ENCODE assay signal across 1 cellular context in the genomic region with DNA sequence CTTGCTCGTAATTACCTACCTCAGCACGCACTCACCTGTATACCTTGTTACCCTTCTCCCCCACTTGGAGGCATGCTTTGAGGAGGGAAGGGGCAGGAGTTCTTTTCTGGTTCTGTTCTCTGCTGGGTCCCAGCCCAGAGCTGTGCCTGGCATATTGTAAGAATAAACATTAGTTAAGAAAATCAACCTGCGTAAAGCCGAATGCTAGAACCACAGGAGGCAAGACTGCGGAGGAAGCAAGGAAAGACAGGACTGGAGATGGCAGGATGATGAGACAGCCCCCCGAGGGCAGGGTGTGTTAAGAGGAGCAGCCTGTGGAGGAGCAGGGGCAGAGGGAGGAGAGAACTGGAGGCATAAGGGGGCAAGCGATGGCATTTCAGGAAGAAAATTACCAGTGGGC.
TF ChIP-seq lines count a peak whose summit lies in the region.

No MANE protein-coding gene starts in this region.

TF ChIP-seq in WTC11, 78 proteins besides CTCF, POLR2A, EP300 and RAD21 (continued from another document):
- TF ChIP-seq, protein P1, sequence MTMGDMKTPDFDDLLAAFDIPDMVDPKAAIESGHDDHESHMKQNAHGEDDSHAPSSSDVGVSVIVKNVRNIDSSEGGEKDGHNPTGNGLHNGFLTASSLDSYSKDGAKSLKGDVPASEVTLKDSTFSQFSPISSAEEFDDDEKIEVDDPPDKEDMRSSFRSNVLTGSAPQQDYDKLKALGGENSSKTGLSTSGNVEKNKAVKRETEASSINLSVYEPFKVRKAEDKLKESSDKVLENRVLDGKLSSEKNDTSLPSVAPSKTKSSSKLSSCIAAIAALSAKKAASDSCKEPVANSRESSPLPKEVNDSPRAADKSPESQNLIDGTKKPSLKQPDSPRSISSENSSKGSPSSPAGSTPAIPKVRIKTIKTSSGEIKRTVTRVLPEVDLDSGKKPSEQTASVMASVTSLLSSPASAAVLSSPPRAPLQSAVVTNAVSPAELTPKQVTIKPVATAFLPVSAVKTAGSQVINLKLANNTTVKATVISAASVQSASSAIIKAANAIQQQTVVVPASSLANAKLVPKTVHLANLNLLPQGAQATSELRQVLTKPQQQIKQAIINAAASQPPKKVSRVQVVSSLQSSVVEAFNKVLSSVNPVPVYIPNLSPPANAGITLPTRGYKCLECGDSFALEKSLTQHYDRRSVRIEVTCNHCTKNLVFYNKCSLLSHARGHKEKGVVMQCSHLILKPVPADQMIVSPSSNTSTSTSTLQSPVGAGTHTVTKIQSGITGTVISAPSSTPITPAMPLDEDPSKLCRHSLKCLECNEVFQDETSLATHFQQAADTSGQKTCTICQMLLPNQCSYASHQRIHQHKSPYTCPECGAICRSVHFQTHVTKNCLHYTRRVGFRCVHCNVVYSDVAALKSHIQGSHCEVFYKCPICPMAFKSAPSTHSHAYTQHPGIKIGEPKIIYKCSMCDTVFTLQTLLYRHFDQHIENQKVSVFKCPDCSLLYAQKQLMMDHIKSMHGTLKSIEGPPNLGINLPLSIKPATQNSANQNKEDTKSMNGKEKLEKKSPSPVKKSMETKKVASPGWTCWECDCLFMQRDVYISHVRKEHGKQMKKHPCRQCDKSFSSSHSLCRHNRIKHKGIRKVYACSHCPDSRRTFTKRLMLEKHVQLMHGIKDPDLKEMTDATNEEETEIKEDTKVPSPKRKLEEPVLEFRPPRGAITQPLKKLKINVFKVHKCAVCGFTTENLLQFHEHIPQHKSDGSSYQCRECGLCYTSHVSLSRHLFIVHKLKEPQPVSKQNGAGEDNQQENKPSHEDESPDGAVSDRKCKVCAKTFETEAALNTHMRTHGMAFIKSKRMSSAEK (CRISPR knock-in tag; IDR thresholded peaks at IDR 0.05; ENCODE audit: borderline replicate concordance), result no peak
- TF ChIP-seq, protein P2, sequence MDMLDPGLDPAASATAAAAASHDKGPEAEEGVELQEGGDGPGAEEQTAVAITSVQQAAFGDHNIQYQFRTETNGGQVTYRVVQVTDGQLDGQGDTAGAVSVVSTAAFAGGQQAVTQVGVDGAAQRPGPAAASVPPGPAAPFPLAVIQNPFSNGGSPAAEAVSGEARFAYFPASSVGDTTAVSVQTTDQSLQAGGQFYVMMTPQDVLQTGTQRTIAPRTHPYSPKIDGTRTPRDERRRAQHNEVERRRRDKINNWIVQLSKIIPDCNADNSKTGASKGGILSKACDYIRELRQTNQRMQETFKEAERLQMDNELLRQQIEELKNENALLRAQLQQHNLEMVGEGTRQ (CRISPR knock-in tag; IDR thresholded peaks at IDR 0.05), result no peak
- no peak for TF ChIP-seq ZNF416 (CRISPR knock-in tag; IDR thresholded peaks at IDR 0.05)
- TF ChIP-seq, protein P3, sequence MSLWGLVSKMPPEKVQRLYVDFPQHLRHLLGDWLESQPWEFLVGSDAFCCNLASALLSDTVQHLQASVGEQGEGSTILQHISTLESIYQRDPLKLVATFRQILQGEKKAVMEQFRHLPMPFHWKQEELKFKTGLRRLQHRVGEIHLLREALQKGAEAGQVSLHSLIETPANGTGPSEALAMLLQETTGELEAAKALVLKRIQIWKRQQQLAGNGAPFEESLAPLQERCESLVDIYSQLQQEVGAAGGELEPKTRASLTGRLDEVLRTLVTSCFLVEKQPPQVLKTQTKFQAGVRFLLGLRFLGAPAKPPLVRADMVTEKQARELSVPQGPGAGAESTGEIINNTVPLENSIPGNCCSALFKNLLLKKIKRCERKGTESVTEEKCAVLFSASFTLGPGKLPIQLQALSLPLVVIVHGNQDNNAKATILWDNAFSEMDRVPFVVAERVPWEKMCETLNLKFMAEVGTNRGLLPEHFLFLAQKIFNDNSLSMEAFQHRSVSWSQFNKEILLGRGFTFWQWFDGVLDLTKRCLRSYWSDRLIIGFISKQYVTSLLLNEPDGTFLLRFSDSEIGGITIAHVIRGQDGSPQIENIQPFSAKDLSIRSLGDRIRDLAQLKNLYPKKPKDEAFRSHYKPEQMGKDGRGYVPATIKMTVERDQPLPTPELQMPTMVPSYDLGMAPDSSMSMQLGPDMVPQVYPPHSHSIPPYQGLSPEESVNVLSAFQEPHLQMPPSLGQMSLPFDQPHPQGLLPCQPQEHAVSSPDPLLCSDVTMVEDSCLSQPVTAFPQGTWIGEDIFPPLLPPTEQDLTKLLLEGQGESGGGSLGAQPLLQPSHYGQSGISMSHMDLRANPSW (CRISPR knock-in tag; conservative IDR thresholded peaks at IDR 0.05; ENCODE audit: low read depth), result no peak
- TF ChIP-seq CREB1 (CRISPR knock-in tag; IDR thresholded peaks at IDR 0.05), result no peak
- no peak for TF ChIP-seq ZNF138 (CRISPR knock-in tag; conservative IDR thresholded peaks at IDR 0.05)
- TF ChIP-seq TEAD4 (CRISPR knock-in tag; IDR thresholded peaks at IDR 0.05), result no peak
- no peak for TF ChIP-seq PRRX2 (CRISPR knock-in tag; IDR thresholded peaks at IDR 0.05)
- no peak for TF ChIP-seq ZNF121 (CRISPR knock-in tag; IDR thresholded peaks at IDR 0.05)
- TF ChIP-seq FOXK1 (CRISPR knock-in tag; IDR thresholded peaks at IDR 0.05), result no peak
- TF ChIP-seq, protein P4, sequence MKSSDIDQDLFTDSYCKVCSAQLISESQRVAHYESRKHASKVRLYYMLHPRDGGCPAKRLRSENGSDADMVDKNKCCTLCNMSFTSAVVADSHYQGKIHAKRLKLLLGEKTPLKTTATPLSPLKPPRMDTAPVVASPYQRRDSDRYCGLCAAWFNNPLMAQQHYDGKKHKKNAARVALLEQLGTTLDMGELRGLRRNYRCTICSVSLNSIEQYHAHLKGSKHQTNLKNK (CRISPR knock-in tag; IDR thresholded peaks at IDR 0.05), result no peak
- TF ChIP-seq, protein P5, sequence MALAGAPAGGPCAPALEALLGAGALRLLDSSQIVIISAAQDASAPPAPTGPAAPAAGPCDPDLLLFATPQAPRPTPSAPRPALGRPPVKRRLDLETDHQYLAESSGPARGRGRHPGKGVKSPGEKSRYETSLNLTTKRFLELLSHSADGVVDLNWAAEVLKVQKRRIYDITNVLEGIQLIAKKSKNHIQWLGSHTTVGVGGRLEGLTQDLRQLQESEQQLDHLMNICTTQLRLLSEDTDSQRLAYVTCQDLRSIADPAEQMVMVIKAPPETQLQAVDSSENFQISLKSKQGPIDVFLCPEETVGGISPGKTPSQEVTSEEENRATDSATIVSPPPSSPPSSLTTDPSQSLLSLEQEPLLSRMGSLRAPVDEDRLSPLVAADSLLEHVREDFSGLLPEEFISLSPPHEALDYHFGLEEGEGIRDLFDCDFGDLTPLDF (CRISPR knock-in tag; IDR thresholded peaks at IDR 0.05), result no peak
- no peak for TF ChIP-seq FOXP1 (CRISPR knock-in tag; IDR thresholded peaks at IDR 0.05; ENCODE audit: borderline replicate concordance)
- no peak for TF ChIP-seq ZNF671 (CRISPR knock-in tag; IDR thresholded peaks at IDR 0.05)
